In genomic region chr17:1783834-1784611, GRCh38 we compare ENCODE assay signal across 9 cellular contexts. TPM values are rescaled to one million over a fixed set of nuclear protein-coding genes. Genes with fewer than 3 reads are reported as not detected.
DNase-seq lines count a peak whose midpoint lies in the region; ATAC-seq, FAIRE-seq and TF ChIP-seq lines count a peak whose summit lies in the region.
"Had no signal": no experiment of that assay in that cellular context is flagged by ENCODE, and none has a peak within 500 bp of the region (broad histone marks: within the 10 kb centered on the region; RNA-seq: fewer than 3 reads in every experiment).

No MANE protein-coding gene starts in this region.

- TF ChIP-seq POLR2A in gastrocnemius medialis (IDR thresholded peaks at IDR 0.05) = peak; percentile 87 to 94

- ATAC-seq in right cardiac atrium = peak; percentile 79 to 82
- ATAC-seq in gastrocnemius medialis = peak; percentile 80 to 84

- H3K4me2 ChIP-seq in MM.1S (ENCODE audit: low read depth, low read length) = no peak overlapping the region
- H3K4me2 ChIP-seq in astrocyte (ENCODE audit: low read length) = no peak overlapping the region

- peak; percentile 91 for FAIRE-seq in astrocyte (lab: Jason Lieb, UNC)
- FAIRE-seq: A204.1 had no signal

- no peaks in the 10 kb centered on the region for H3K27me3 Mint-ChIP-seq in astrocyte (ENCODE audit: low read depth, unreplicated experiment)

- peak overlapping the region; percentile 38 for H3K27ac Mint-ChIP-seq in astrocyte (ENCODE audit: unreplicated experiment)

- H4K20me1 ChIP-seq in MM.1S (ENCODE audit: insufficient read depth, low read length) (no peaks in the 10 kb centered on the region), astrocyte (ENCODE audit: insufficient read depth, low read length) (peaks cover 11% of the 10 kb centered on the region)

- intact Hi-C loops in right cardiac atrium (cut with DNase I) = loop anchor here in 3 of 4 donors (2.0 to 10.0 kb wide), 3 partner anchors 62 to 129 kb away; partner anchors contain the start of gene WDR81 (in 2 of the 3)
- intact Hi-C loops in gastrocnemius medialis (cut with DNase I; ENCODE audit: low total_unique reads) = loop anchor here (1.0 to 10.0 kb wide), 6 partner anchors 21 to 209 kb away; no protein-coding TSS in a partner anchor

- DNase-seq in DMS 273 (lab: John Stamatoyannopoulos, UW; ENCODE audit: unreplicated experiment) (peak; percentile 44), DMS 273 treated with DMSO at 0.1 percent for 48 hours (lab: John Stamatoyannopoulos, UW) (no peak), MM.1S (peak; percentile 20), astrocyte (ENCODE audit: low read depth) (peak; percentile 77), right cardiac atrium (peak; percentile 88 to 93 (median 88)), gastrocnemius medialis (peak; percentile 98 to 99), DMS153 (lab: John Stamatoyannopoulos, UW) (no peak), T-helper 9 cell (no peak)

- H3K9me2 ChIP-seq in MM.1S (replicated peaks; ENCODE audit: insufficient read depth, low read length) = no peaks in the 10 kb centered on the region

- no peaks in the 10 kb centered on the region for H3K9me3 Mint-ChIP-seq in astrocyte (ENCODE audit: unreplicated experiment)

- H3K9ac ChIP-seq in MM.1S (ENCODE audit: low read length) (no peak overlapping the region), astrocyte (ENCODE audit: low read length) (peak overlapping the region; percentile 10)

- TF ChIP-seq CTCF in MM.1S (IDR thresholded peaks at IDR 0.05; ENCODE audit: low read length) (peak; percentile 30), astrocyte (IDR thresholded peaks at IDR 0.05; ENCODE audit: insufficient read depth, low read depth, low read length) (peak; percentile 66), gastrocnemius medialis (IDR thresholded peaks at IDR 0.05 in 4 of 5, conservative IDR thresholded peaks at IDR 0.05 in 1 of 5) (peak; percentile 83 to 96 (median 92))

- H3K27me3 ChIP-seq in MM.1S (replicated peaks; ENCODE audit: insufficient read depth, low read length) (no peaks in the 10 kb centered on the region), astrocyte (ENCODE audit: insufficient read depth, low read length) (no peaks in the 10 kb centered on the region), right cardiac atrium (ENCODE audit: control insufficient read depth, insufficient read depth) (no peaks in the 10 kb centered on the region), gastrocnemius medialis (no peaks in the 10 kb centered on the region)

- H2AFZ ChIP-seq in MM.1S (ENCODE audit: low read length) (no peak overlapping the region), astrocyte (ENCODE audit: low read depth, low read length) (no peak overlapping the region)

- no peak overlapping the region for H3K27ac ChIP-seq in MM.1S (ENCODE audit: low read length)
- H3K27ac ChIP-seq in astrocyte (ENCODE audit: low read depth, low read length) = no peak overlapping the region
- peak overlapping the region; percentile 94 for H3K27ac ChIP-seq in right cardiac atrium (ENCODE audit: low read length)
- H3K27ac ChIP-seq in gastrocnemius medialis = peak overlapping the region; percentile 97 to 100 (median 98)

- no peaks in the 10 kb centered on the region for H3F3A ChIP-seq in MM.1S (ENCODE audit: insufficient read depth, low read length)

- 46% methylated on average over 16 of the region's 16 CpGs for WGBS in right cardiac atrium

- H3K4me1 ChIP-seq in MM.1S (ENCODE audit: low read length) = no peaks in the 10 kb centered on the region
- H3K4me1 ChIP-seq in astrocyte (ENCODE audit: insufficient read depth, low read length) = peaks cover 33% of the 10 kb centered on the region
- peaks cover 26% of the 10 kb centered on the region for H3K4me1 ChIP-seq in right cardiac atrium (ENCODE audit: control insufficient read depth, insufficient read depth, low read length)
- peaks cover 68 to 76% of the 10 kb centered on the region in 2 donors for H3K4me1 ChIP-seq in gastrocnemius medialis

- H3K36me3 Mint-ChIP-seq in astrocyte (ENCODE audit: low read depth, unreplicated experiment) = peaks cover 11% of the 10 kb centered on the region

- H3K4me1 Mint-ChIP-seq in astrocyte (ENCODE audit: low read depth, unreplicated experiment) = peaks cover 40% of the 10 kb centered on the region

- H3K4me3 ChIP-seq in MM.1S (ENCODE audit: low read length) = no peak overlapping the region
- H3K4me3 ChIP-seq in astrocyte (ENCODE audit: insufficient read depth, low read depth, low read length) = no peak overlapping the region
- no peak overlapping the region for H3K4me3 ChIP-seq in right cardiac atrium (ENCODE audit: low read length)
- peak overlapping the region; percentile 33 to 43 (median 40) for H3K4me3 ChIP-seq in gastrocnemius medialis

- H3K36me3 ChIP-seq in MM.1S (replicated peaks; ENCODE audit: insufficient read depth, low read length) (no peaks in the 10 kb centered on the region; the same call in 1 of the 2 replicates), astrocyte (ENCODE audit: insufficient read depth, low read length) (peaks cover 8% of the 10 kb centered on the region), gastrocnemius medialis (peaks cover 0 to 7% of the 10 kb centered on the region in 2 donors)

- in situ Hi-C loops in gastrocnemius medialis (cut with MboI; ENCODE audit: low sequenced_read_pairs in 4 of 4) = loop anchor here in 3 of 4 donors (5.0 to 25.0 kb wide), 4 partner anchors 62 to 122 kb away; partner anchors contain the start of gene WDR81 (in 2 of the 3)

- H3K9me3 ChIP-seq in MM.1S (replicated peaks; ENCODE audit: insufficient read depth, low read length) (no peaks in the 10 kb centered on the region), astrocyte (ENCODE audit: insufficient read depth, low read depth, low read length) (no peaks in the 10 kb centered on the region), right cardiac atrium (ENCODE audit: control insufficient read depth, low read length) (no peaks in the 10 kb centered on the region), gastrocnemius medialis (no peaks in the 10 kb centered on the region)

- H3K79me2 ChIP-seq in MM.1S (ENCODE audit: low read length) (no peaks in the 10 kb centered on the region), astrocyte (ENCODE audit: insufficient read depth, low read length) (no peaks in the 10 kb centered on the region)

- H3K4me3 Mint-ChIP-seq in astrocyte (ENCODE audit: unreplicated experiment) = no peak overlapping the region

RNA-seq across cellular contexts. Expression of gene SERPINF1, which starts 22.2 kb away (rescaled TPM):
- total RNA-seq in astrocyte (26.6 and 43.8 TPM in 2 replicates), right cardiac atrium (100 to 1,000 TPM; 160 to 288 (median 264) TPM), gastrocnemius medialis (100 to 1,000 TPM; 554 to 698 (median 631) TPM)
- 215 TPM for polyA plus RNA-seq in right cardiac atrium

RNA-seq across cellular contexts. Expression of gene SERPINF2, which starts 41.4 kb away (rescaled TPM):
- total RNA-seq in astrocyte (0.11 and 0.29 TPM in 2 replicates), right cardiac atrium (1 to 10 TPM in 3 of 4 donors, under 1 TPM in 1; 0.45 to 2.1 (median 1.2) TPM), gastrocnemius medialis (1 to 10 TPM in 3 of 4 donors, under 1 TPM in 1; 0.85 to 6.4 (median 4.3) TPM)
- 1.1 TPM for polyA plus RNA-seq in right cardiac atrium

RNA-seq across cellular contexts. Expression of gene SMYD4, which starts 45.7 kb away (rescaled TPM):
- total RNA-seq in astrocyte = 8.6 and 10.7 TPM in 2 replicates
- total RNA-seq in right cardiac atrium = 10 to 100 TPM; 10.3 to 14.6 (median 11.4) TPM
- polyA plus RNA-seq in right cardiac atrium = 6.5 TPM
- 10 to 100 TPM; 15.1 to 18.1 (median 16.7) TPM for total RNA-seq in gastrocnemius medialis

RNA-seq across cellular contexts. Expression of gene RPA1, which starts 45.8 kb away (rescaled TPM):
- 62.6 and 68.8 TPM in 2 replicates for total RNA-seq in astrocyte
- 100 to 1,000 TPM in 1 of 4 donors, 10 to 100 TPM in 3; 68.1 to 103 (median 81.6) TPM for total RNA-seq in right cardiac atrium
- polyA plus RNA-seq in right cardiac atrium = 28.0 TPM
- 10 to 100 TPM; 26.5 to 46.8 (median 34.9) TPM for total RNA-seq in gastrocnemius medialis

RNA-seq across cellular contexts. Expression of gene WDR81, which starts 59.5 kb away (rescaled TPM):
- 12.3 and 13.9 TPM in 2 replicates for total RNA-seq in astrocyte
- 10 to 100 TPM in 3 of 4 donors, 1 to 10 TPM in 1; 9.2 to 11.2 (median 11.0) TPM for total RNA-seq in right cardiac atrium
- 10.2 TPM for polyA plus RNA-seq in right cardiac atrium
- total RNA-seq in gastrocnemius medialis = 10 to 100 TPM; 22.3 to 61.1 (median 42.7) TPM

Comparison
In these comparisons a context has a peak if more than half of its experiments do, and no peak if none do; other contexts are left out.
1. DNase-seq: peak in DMS 273 (single experiment), MM.1S (single experiment), astrocyte (single experiment), right cardiac atrium (3 of 3) and gastrocnemius medialis (2 of 2); none in DMS 273 treated with DMSO at 0.1 percent for 48 hours (single experiment), DMS153 (single experiment) and T-helper 9 cell (single experiment).
2. H3K27ac ChIP-seq: peak in right cardiac atrium (single experiment) and gastrocnemius medialis (4 of 4); none in MM.1S (single experiment) and astrocyte (single experiment).
3. H3K4me3 ChIP-seq: peak in gastrocnemius medialis (4 of 4); none in MM.1S (single experiment), astrocyte (single experiment) and right cardiac atrium (single experiment).
4. CTCF ChIP-seq: peak in every context shown above with its lines; median percentile 92 in gastrocnemius medialis; 66 in astrocyte; 30 in MM.1S.